ENCODE assay signal across 1 cellular context in the genomic region with DNA sequence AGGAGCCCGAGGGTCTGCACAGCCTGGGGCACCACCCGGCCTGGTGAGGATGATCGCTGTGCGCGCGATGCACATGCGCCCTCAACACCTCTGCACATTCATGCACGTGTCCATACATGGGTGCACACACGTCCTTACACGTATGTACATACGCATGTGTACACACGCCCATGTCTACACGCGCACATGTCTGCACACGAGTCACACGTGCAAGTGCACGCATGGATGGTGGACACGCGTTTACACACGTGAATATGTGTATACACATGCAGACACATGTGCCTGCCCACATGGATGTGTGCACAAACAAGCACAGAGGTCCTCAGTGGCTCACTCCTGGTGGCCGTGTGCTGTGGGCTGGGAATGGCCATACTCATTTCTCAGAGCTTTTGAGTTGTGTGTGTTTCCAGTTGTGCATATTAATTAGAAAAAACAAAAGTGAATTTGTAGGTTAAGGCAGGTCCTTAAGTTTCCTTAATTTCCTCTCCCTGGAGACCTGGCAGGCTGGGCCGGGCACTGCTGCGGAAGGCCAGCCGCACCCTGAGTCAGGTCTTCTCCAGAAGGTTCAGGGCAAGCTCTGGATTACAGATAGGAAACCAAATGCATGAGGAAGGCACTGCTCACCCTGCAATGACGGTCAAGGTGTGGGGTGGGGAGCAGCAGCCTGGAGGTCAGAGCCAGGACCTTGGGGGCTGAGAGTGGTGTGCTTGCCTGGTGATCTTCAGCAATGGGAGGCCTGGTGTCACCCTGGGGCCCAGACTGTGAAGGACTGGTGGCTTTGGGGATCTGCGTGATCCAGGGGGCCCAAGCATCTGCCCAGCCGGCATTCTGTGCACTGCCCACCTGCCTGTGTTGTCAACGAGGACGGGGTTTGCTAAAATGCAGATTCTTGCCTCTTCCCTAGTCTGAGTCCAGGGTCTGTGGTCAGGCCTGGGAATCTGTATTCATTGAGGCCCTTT.
TF ChIP-seq lines count a peak whose summit lies in the region.

No MANE protein-coding gene starts in this region.

TF ChIP-seq in H1, 55 proteins besides CTCF, POLR2A, EP300 and RAD21:
- TF ChIP-seq, protein P1, sequence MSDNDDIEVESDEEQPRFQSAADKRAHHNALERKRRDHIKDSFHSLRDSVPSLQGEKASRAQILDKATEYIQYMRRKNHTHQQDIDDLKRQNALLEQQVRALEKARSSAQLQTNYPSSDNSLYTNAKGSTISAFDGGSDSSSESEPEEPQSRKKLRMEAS (IDR thresholded peaks at IDR 0.05), result peak; percentile 76; the same call in 1 of the 2 replicates
- no peak for TF ChIP-seq SP4 (IDR thresholded peaks at IDR 0.05; ENCODE audit: low read length)
TF ChIP-seq in H1: peak in this region for 1.
